8 cellular contexts compared by ENCODE assay signal in the genomic region with DNA sequence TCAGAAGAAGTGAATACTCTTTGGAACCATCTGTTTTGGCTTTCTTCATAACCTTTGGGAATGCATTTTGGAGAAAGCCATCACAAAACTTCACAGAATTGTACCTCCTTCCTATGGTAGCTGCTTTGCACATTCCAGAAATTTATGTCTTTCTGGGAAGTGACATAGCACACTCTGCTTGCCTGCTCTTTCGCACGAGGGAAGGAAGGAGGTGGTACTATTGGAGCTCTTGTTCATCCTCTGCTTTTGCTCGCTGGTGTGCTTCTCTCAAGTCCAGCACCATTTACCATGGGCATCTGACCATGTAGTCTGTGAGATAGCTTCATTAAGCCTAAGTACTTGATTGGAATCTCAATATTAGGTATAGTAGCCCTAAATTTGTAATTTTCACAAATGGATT.
"Had no signal": no experiment of that assay in that cellular context is flagged by ENCODE, and none has a peak within 500 bp of the region (broad histone marks: within the 10 kb centered on the region; RNA-seq: fewer than 3 reads in every experiment).

No MANE protein-coding gene starts in this region.

- H3K4me3 ChIP-seq: GM23338, HAP-1 had no signal

- H2AFZ ChIP-seq: GM23338 had no signal

- ATAC-seq: GM23338, HCT116 had no signal

- H3K36me3 ChIP-seq: HAP-1 had no signal

- FAIRE-seq: HTR-8/SVneo had no signal

- H3K9ac ChIP-seq: KMS-11 had no signal

- H3K27ac ChIP-seq: KMS-11 had no signal

- H3K4me1 ChIP-seq: HAP-1 had no signal

- H3K4me2 ChIP-seq: GM23338, KMS-11 had no signal

- H3K9me3 ChIP-seq: HAP-1 had no signal

- DNase-seq: H7, HFFc6, KBM-7 had no signal
